Comparison of ENCODE assay signal across 2 cellular contexts in the genomic region with DNA sequence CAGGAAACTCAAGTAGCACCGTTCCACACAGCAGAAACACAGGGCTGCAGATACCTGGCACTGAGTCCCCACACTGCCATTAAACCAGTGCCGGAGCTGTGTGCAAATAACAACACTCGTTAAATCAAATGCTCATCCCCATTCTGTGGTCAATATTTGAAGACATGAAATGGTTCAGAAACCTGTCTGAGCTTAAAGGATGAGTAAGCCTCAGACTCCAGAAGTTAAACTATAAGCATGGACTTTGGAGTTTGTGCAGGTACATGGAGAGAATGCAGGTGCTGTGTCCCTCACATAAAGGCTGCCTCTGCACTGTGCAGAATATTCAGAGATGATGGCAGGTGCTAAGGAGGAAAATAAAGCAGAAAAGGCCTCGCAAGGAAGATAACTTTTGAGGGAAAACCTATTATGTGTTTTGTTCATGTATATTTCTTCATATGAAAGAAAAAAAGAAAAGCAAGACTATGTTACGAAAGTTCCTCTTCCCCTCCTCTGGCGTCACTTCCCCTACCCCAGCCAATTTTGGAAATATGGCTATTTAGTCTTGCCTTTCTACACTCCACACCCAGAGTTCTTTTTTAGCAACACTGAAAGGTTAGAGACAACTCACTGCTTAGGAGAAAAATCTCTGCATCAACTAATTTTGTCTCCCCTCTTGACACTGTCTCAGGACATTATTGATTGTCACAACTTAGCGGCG.
TF ChIP-seq lines count a peak whose summit lies in the region.

No MANE protein-coding gene starts in this region.

TF ChIP-seq in A549, 52 proteins besides CTCF, POLR2A, EP300 and RAD21:
- TF ChIP-seq MAFK (IDR thresholded peaks at IDR 0.05; ENCODE audit: partially characterized antibody), result no peak
TF ChIP-seq in A549: peak in this region for 0.

TF ChIP-seq in endothelial cell of umbilical vein, 7 proteins besides CTCF, POLR2A, EP300 and RAD21:
- TF ChIP-seq FOS (IDR thresholded peaks at IDR 0.05; ENCODE audit: borderline replicate concordance, insufficient read depth, low read length) (no peak), POLR2AphosphoS5 (IDR thresholded peaks at IDR 0.05; ENCODE audit: insufficient read depth, low read depth, low read length) (no peak), JUN (IDR thresholded peaks at IDR 0.05; ENCODE audit: borderline replicate concordance, insufficient read depth, insufficient read length, low read depth) (no peak), MYC (IDR thresholded peaks at IDR 0.05; ENCODE audit: low read depth, low read length) (no peak), GATA2 (IDR thresholded peaks at IDR 0.05; ENCODE audit: insufficient read depth, insufficient read length, low read depth, low read length) (no peak), EZH2 (IDR thresholded peaks at IDR 0.05; ENCODE audit: borderline replicate concordance, low read depth, low read length, severe bottlenecking) (no peak)
- TF ChIP-seq, protein P1, sequence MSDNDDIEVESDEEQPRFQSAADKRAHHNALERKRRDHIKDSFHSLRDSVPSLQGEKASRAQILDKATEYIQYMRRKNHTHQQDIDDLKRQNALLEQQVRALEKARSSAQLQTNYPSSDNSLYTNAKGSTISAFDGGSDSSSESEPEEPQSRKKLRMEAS (IDR thresholded peaks at IDR 0.05; ENCODE audit: insufficient read depth, insufficient read length), result no peak
